Comparison of ENCODE assay signal across 27 cellular contexts in the genomic region with DNA sequence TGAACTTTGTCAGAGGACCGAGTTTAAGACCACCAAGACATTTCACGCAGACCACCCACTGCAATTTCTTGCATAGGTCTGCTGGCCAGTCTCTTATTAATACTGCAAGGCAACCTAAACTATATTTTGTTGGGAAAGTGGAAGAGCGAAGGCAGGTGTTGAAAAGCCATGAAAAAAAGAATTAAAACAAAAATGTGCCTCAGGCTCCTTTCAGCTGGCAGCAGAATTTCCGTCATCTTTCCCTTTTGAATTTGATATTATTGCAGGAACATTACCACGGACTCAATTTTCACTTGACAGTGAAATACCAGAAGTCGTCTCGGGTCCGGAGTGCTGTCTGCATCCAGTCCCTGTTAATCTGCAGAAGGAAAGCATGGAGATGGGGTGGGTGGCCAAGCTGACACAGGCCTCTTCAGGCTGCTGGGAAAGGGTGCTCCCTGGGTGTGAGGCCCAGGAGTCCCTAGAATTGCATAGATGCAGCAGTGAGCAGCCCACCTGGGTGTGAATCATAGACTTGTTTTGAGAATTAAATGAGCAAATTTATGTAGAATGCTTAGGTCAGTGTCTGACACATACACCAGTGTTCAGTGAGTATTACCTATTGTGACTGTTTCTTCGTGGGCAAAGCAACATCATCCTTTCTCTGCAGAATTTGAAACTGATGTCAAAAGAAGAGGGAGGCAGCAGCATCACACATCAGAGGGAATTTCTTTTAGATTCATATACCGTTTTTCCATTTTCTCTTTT.
A peak's percentile ranks its signal among the peaks of the same experiment; 100 is the strongest.
DNase-seq lines count a peak whose midpoint lies in the region; ATAC-seq and TF ChIP-seq lines count a peak whose summit lies in the region.
"Had no signal": no experiment of that assay in that cellular context is flagged by ENCODE, and none has a peak within 500 bp of the region (broad histone marks: within the 10 kb centered on the region; RNA-seq: fewer than 3 reads in every experiment).

No MANE protein-coding gene starts in this region.

- H4K20me1 ChIP-seq in hepatocyte (ENCODE audit: insufficient read depth, poor library complexity, severe bottlenecking) = peaks cover 26% of the 10 kb centered on the region

- peak; percentile 44 to 81 for ATAC-seq in activated T-cell treated with anti-CD3 and anti-CD28 coated beads, Interleukin-2, amount 50 U/mL, for 72 hours (replicated peaks in 1 of 2)
- ATAC-seq in GM21447 (IDR thresholded peaks at IDR 0.05; ENCODE audit: unreplicated experiment) (no peak), GM18858 (IDR thresholded peaks at IDR 0.05; ENCODE audit: unreplicated experiment) (no peak)
- ATAC-seq: activated CD4-positive, CD25-positive, alpha-beta regulatory T cell treated with anti-CD3 and anti-CD28 coated beads, Interleukin-2, amount 50 U/mL, for 24 hours; activated naive CD8-positive, alpha-beta T cell treated with anti-CD3 and anti-CD28 coated beads, Interleukin-2, amount 50 U/mL, for 24 hours; body of pancreas; HCT116 had no signal

- H3K36me3 ChIP-seq in hepatocyte (replicated peaks; ENCODE audit: insufficient read depth, low read depth) = no peaks in the 10 kb centered on the region
- H3K36me3 ChIP-seq in transverse colon = no peaks in the 10 kb centered on the region
- H3K36me3 ChIP-seq: neural progenitor cell, right lobe of liver, upper lobe of left lung had no signal

- H3K36me3 Mint-ChIP-seq in activated T-cell treated with anti-CD3 and anti-CD28 coated beads, Interleukin-2, amount 50 U/mL, for 72 hours (ENCODE audit: insufficient read depth in 2 of 2) = no peaks in the 10 kb centered on the region
- H3K36me3 Mint-ChIP-seq in activated T-cell treated with anti-CD3 and anti-CD28 coated beads, Interleukin-2, amount 50 U/mL, for 24 hours (ENCODE audit: low read depth) = no peaks in the 10 kb centered on the region
- H3K36me3 Mint-ChIP-seq: CD4-positive, alpha-beta memory T cell had no signal

- no peak for TF ChIP-seq POLR2A in transverse colon (IDR thresholded peaks at IDR 0.05)

- TF ChIP-seq CTCF in hepatocyte (IDR thresholded peaks at IDR 0.05; ENCODE audit: poor library complexity) (no peak), transverse colon (IDR thresholded peaks at IDR 0.05) (no peak), RWPE1 (conservative IDR thresholded peaks at IDR 0.05; ENCODE audit: low read depth) (no peak)

- H3K27me3 Mint-ChIP-seq in activated T-cell treated with anti-CD3 and anti-CD28 coated beads, Interleukin-2, amount 50 U/mL, for 72 hours (ENCODE audit: low read depth) = no peaks in the 10 kb centered on the region
- H3K27me3 Mint-ChIP-seq in activated T-cell treated with anti-CD3 and anti-CD28 coated beads, Interleukin-2, amount 50 U/mL, for 24 hours = peaks cover 4% of the 10 kb centered on the region
- H3K27me3 Mint-ChIP-seq: activated CD4-positive, alpha-beta memory T cell treated with anti-CD3 and anti-CD28 coated beads, Interleukin-2, amount 10 ng/mL, durations not matched to agents 7 days and 5 days; activated naive CD8-positive, alpha-beta T cell treated with anti-CD3 and anti-CD28 coated beads, Interleukin-2, amount 50 U/mL, for 24 hours; CD4-positive, alpha-beta memory T cell had no signal

- CTCF ChIA-PET in RWPE1 (lab: Yijun Ruan, JAX) = no interaction called here

- POLR2A ChIA-PET in RWPE1 (lab: Yijun Ruan, JAX; ENCODE audit: low non-redundant PET) = no interaction called here

- no peaks in the 10 kb centered on the region for H3K27me3 ChIP-seq in hepatocyte
- H3K27me3 ChIP-seq in transverse colon = no peaks in the 10 kb centered on the region
- H3K27me3 ChIP-seq: body of pancreas, neural progenitor cell, right lobe of liver, upper lobe of left lung had no signal

- no peak for DNase-seq in activated T-cell treated with anti-CD3 and anti-CD28 coated beads, Interleukin-2, amount 50 U/mL, for 72 hours
- no peak for DNase-seq in activated T-cell treated with anti-CD3 and anti-CD28 coated beads, Interleukin-2, amount 50 U/mL, for 24 hours
- DNase-seq in amniotic epithelial cell (ENCODE audit: low read depth) (peak; percentile 30), hepatocyte (ENCODE audit: low spot score) (no peak), transverse colon (no peak), RWPE1 (ENCODE audit: low spot score) (no peak)
- DNase-seq: activated CD4-positive, alpha-beta memory T cell treated with anti-CD3 and anti-CD28 coated beads, Interleukin-2, amount 10 ng/mL, durations not matched to agents 7 days and 5 days; activated gamma-delta T cell treated with Interleukin-2 at 50 U/mL for 16 hours; activated naive CD8-positive, alpha-beta T cell treated with anti-CD3 and anti-CD28 coated beads, Interleukin-2, amount 50 U/mL, for 24 hours; body of pancreas; CD4-positive, alpha-beta memory T cell; endodermal cell; islet precursor cell; NCI-H1417 treated with DMSO at 0.1 percent for 48 hours; NCI-H82; posterior cingulate gyrus; right lobe of liver; SHP77; stimulated activated CD4-positive, alpha-beta T cell treated with anti-CD3 and anti-CD28 coated beads, Interleukin-15, amount 100 ng/mL, for 24 hours; SW 1271; upper lobe of left lung had no signal

- no peaks in the 10 kb centered on the region for H3K9me3 Mint-ChIP-seq in activated T-cell treated with anti-CD3 and anti-CD28 coated beads, Interleukin-2, amount 50 U/mL, for 72 hours
- no peaks in the 10 kb centered on the region for H3K9me3 Mint-ChIP-seq in activated T-cell treated with anti-CD3 and anti-CD28 coated beads, Interleukin-2, amount 50 U/mL, for 24 hours
- H3K9me3 Mint-ChIP-seq: endodermal cell, neural progenitor cell had no signal

- H3K79me2 ChIP-seq in hepatocyte = peaks cover 78% of the 10 kb centered on the region

- no peak overlapping the region for H3K4me3 ChIP-seq in hepatocyte
- H3K4me3 ChIP-seq in transverse colon = no peak overlapping the region
- H3K4me3 ChIP-seq: body of pancreas, neural progenitor cell, right lobe of liver, upper lobe of left lung had no signal

- H3K4me1 ChIP-seq in hepatocyte (ENCODE audit: insufficient read depth) = peaks cover 54% of the 10 kb centered on the region
- H3K4me1 ChIP-seq in transverse colon = peaks cover 45 to 84% (median 51%) of the 10 kb centered on the region in 4 donors

- H3K27ac ChIP-seq in hepatocyte (no peak overlapping the region), transverse colon (peak overlapping the region in 3 of 4 donors; percentile 74 to 86 (median 76)), RWPE1 (no peak overlapping the region)
- H3K27ac ChIP-seq: 22Rv1, neural progenitor cell, right lobe of liver had no signal

- intact Hi-C loops in transverse colon (cut with DNase I; ENCODE audit: low total_unique reads) = loop anchor here (10.0 kb wide), 1 partner anchor 75 kb away; no protein-coding TSS in a partner anchor

- peak overlapping the region; percentile 27 for H3K4me2 ChIP-seq in hepatocyte
- H3K4me2 ChIP-seq: neural progenitor cell had no signal

- no peaks in the 10 kb centered on the region for H3K4me1 Mint-ChIP-seq in activated T-cell treated with anti-CD3 and anti-CD28 coated beads, Interleukin-2, amount 50 U/mL, for 72 hours (ENCODE audit: low read depth)
- no peaks in the 10 kb centered on the region for H3K4me1 Mint-ChIP-seq in activated T-cell treated with anti-CD3 and anti-CD28 coated beads, Interleukin-2, amount 50 U/mL, for 24 hours (ENCODE audit: low read depth)
- H3K4me1 Mint-ChIP-seq: activated CD4-positive, alpha-beta memory T cell treated with anti-CD3 and anti-CD28 coated beads, Interleukin-2, amount 10 ng/mL, durations not matched to agents 7 days and 5 days; activated naive CD8-positive, alpha-beta T cell treated with anti-CD3 and anti-CD28 coated beads, Interleukin-2, amount 50 U/mL, for 24 hours; CD4-positive, alpha-beta memory T cell had no signal

- H2AFZ ChIP-seq in hepatocyte = no peak overlapping the region
- H2AFZ ChIP-seq: neural progenitor cell had no signal

- 80% methylated on average over 10 of the region's 10 CpGs for WGBS in hepatocyte (ENCODE audit: low lambda C conversion rate, missing lambda C conversion rate)
- WGBS in transverse colon (ENCODE audit: low coverage in 1 of 2), 2 donors = 75 to 81% methylated on average over 10 of the region's 10 CpGs

- H3K9me2 ChIP-seq in hepatocyte (replicated peaks; ENCODE audit: insufficient read depth) = no peaks in the 10 kb centered on the region

- H3K27ac Mint-ChIP-seq in activated T-cell treated with anti-CD3 and anti-CD28 coated beads, Interleukin-2, amount 50 U/mL, for 72 hours = no peak overlapping the region
- no peak overlapping the region for H3K27ac Mint-ChIP-seq in activated T-cell treated with anti-CD3 and anti-CD28 coated beads, Interleukin-2, amount 50 U/mL, for 24 hours
- H3K27ac Mint-ChIP-seq: activated CD4-positive, alpha-beta memory T cell treated with anti-CD3 and anti-CD28 coated beads, Interleukin-2, amount 10 ng/mL, durations not matched to agents 7 days and 5 days; activated naive CD8-positive, alpha-beta T cell treated with anti-CD3 and anti-CD28 coated beads, Interleukin-2, amount 50 U/mL, for 24 hours; CD4-positive, alpha-beta memory T cell; endodermal cell; neural progenitor cell had no signal

- H3K9me3 ChIP-seq in hepatocyte (ENCODE audit: low read depth) (no peaks in the 10 kb centered on the region), transverse colon (no peaks in the 10 kb centered on the region)
- H3K9me3 ChIP-seq: body of pancreas, right lobe of liver, upper lobe of left lung had no signal

- no peak for TF ChIP-seq EP300 in transverse colon (IDR thresholded peaks at IDR 0.05; ENCODE audit: low read depth)

- no peak overlapping the region for H3K4me3 Mint-ChIP-seq in activated T-cell treated with anti-CD3 and anti-CD28 coated beads, Interleukin-2, amount 50 U/mL, for 72 hours
- no peak overlapping the region for H3K4me3 Mint-ChIP-seq in activated T-cell treated with anti-CD3 and anti-CD28 coated beads, Interleukin-2, amount 50 U/mL, for 24 hours
- H3K4me3 Mint-ChIP-seq: activated CD4-positive, alpha-beta memory T cell treated with anti-CD3 and anti-CD28 coated beads, Interleukin-2, amount 10 ng/mL, durations not matched to agents 7 days and 5 days; activated naive CD8-positive, alpha-beta T cell treated with anti-CD3 and anti-CD28 coated beads, Interleukin-2, amount 50 U/mL, for 24 hours; CD4-positive, alpha-beta memory T cell; endodermal cell; neural progenitor cell had no signal

- in situ Hi-C loops in transverse colon (cut with MboI; ENCODE audit: low pct_ligation_motif_present in 1 of 4, low pct_unique_long_range_greater_than_20kb in 1 of 4, low sequenced_read_pairs in 3 of 4) = no loop called here

Comparison
In these comparisons a context has a peak if more than half of its experiments do, and no peak if none do; other contexts are left out.
1. ATAC-seq: peak in activated T-cell treated with anti-CD3 and anti-CD28 coated beads, Interleukin-2, amount 50 U/mL, for 72 hours (2 of 2); none in GM21447 (single experiment) and GM18858 (single experiment).
2. H3K27ac ChIP-seq: peak in transverse colon (3 of 4); none in hepatocyte (single experiment) and RWPE1 (single experiment).